14 cellular contexts compared by ENCODE assay signal in genomic region chr20:24357169-24357568, GRCh38.
"Had no signal": no experiment of that assay in that cellular context is flagged by ENCODE, and none has a peak within 500 bp of the region (broad histone marks: within the 10 kb centered on the region; RNA-seq: fewer than 3 reads in every experiment).

No MANE protein-coding gene starts in this region.

- H3K4me1 Mint-ChIP-seq: natural killer cell had no signal

- DNase-seq: activated CD4-positive, alpha-beta T cell treated with anti-CD3 and anti-CD28 coated beads for 1 hour; activated CD4-positive, alpha-beta T cell treated with anti-CD3 and anti-CD28 coated beads, Interleukin-2, amount 50 U/mL, for 48 hours; activated effector memory CD4-positive, alpha-beta T cell treated with anti-CD3 and anti-CD28 coated beads, Interleukin-2, amount 50 U/mL, for 16 hours; activated T-cell treated with anti-CD3 and anti-CD28 coated beads, Interleukin-2, amount 50 U/mL, for 4 hours; amniotic stem cell; cerebellar nuclear complex; dorsolateral prefrontal cortex; hippocampal formation; lower lobe of right lung; natural killer cell; stimulated activated CD4-positive, alpha-beta T cell treated with anti-CD3 and anti-CD28 coated beads, Interleukin-4, amount 100 ng/mL, for 1 hour; stimulated activated CD8-positive, alpha-beta memory T cell treated with anti-CD3 and anti-CD28 coated beads, Interleukin-4, amount 100 ng/mL, for 48 hours; stimulated activated naive CD8-positive, alpha-beta T cell treated with anti-CD3 and anti-CD28 coated beads, Interleukin-15, Interleukin-2, amounts not matched to agents 100 U/mL and 50 U/mL, for 24 hours had no signal

- H3K9me3 Mint-ChIP-seq: activated T-cell treated with anti-CD3 and anti-CD28 coated beads, Interleukin-2, amount 50 U/mL, for 4 hours had no signal

- H3K27ac Mint-ChIP-seq: activated naive CD4-positive, alpha-beta T cell treated with anti-CD3 and anti-CD28 coated beads, Interleukin-2, amount 50 U/mL, for 72 hours; natural killer cell had no signal

- H3K36me3 Mint-ChIP-seq: natural killer cell had no signal

- ATAC-seq: activated naive CD4-positive, alpha-beta T cell treated with anti-CD3 and anti-CD28 coated beads, Interleukin-2, amount 50 U/mL, for 72 hours; activated T-cell treated with anti-CD3 and anti-CD28 coated beads, Interleukin-2, amount 50 U/mL, for 4 hours; stimulated activated naive CD8-positive, alpha-beta T cell treated with anti-CD3 and anti-CD28 coated beads, Interleukin-15, Interleukin-2, amounts not matched to agents 100 U/mL and 50 U/mL, for 24 hours had no signal

- H3K4me3 Mint-ChIP-seq: activated T-cell treated with anti-CD3 and anti-CD28 coated beads, Interleukin-2, amount 50 U/mL, for 4 hours; natural killer cell had no signal
